In the genomic region with DNA sequence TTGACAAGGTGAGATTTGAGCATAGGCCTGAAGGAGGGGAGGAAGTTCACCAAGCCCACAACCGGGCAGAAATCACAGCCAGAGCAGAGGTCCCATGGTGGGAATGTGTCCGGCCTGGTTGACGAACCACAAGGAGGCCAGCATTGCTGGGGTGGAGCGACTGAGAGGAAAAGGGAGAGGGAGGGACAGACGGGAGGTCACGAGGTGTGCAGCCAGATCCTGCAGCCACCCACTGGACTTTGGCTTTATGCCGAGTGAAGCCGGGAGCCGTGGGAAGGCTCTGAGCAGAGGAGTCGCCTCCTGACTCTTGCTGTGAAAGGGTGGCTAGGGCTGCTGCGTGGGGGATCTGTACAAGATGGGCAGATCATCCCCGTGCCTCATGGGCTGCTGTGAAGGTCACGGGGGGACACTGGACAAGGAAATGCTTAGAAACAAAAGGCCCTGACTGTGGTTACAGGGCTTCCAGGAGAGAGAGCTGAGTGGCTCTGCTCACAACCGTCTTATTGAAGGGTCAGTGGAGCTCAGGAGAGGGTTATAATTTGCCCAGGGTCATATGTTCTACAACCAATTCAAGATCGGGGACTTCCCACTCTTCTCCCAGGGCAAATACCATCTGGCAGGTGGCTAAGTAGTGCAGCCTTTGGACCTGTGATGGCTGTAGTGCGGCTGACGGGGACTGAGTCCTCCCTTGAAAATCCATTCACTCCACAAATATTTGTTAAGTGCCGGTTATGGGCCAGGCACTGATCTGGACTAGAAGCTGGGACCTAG, we compare ENCODE assay signal across 12 cellular contexts. TPM values are rescaled to one million over a fixed set of nuclear protein-coding genes. Genes with fewer than 3 reads are reported as not detected.
DNase-seq lines count a peak whose midpoint lies in the region; ATAC-seq and TF ChIP-seq lines count a peak whose summit lies in the region.
"Had no signal": no experiment of that assay in that cellular context is flagged by ENCODE, and none has a peak within 500 bp of the region (broad histone marks: within the 10 kb centered on the region; RNA-seq: fewer than 3 reads in every experiment).

No MANE protein-coding gene starts in this region.

- peak overlapping the region; percentile 65 for H3K27ac ChIP-seq in colonic mucosa
- H3K27ac ChIP-seq: SJSA1 had no signal

- H3K36me3 ChIP-seq in colonic mucosa: no peaks in the 10 kb centered on the region
- H3K36me3 ChIP-seq: SJSA1 had no signal

- no peak overlapping the region for H3K27ac Mint-ChIP-seq in chondrocyte (ENCODE audit: unreplicated experiment)
- H3K27ac Mint-ChIP-seq: CD8-positive, alpha-beta T cell had no signal

- peak overlapping the region in 1 of 2 donors; percentile 44 for H3K9ac ChIP-seq in colonic mucosa (ENCODE audit: low read depth in 2 of 2, low read length in 2 of 2)

- no peaks in the 10 kb centered on the region for H3K9me3 ChIP-seq in colonic mucosa
- H3K9me3 ChIP-seq: SJSA1 had no signal

- peaks cover 7% of the 10 kb centered on the region for H3K4me1 Mint-ChIP-seq in chondrocyte (ENCODE audit: low read depth)

- peaks cover 1% of the 10 kb centered on the region for H3K27me3 Mint-ChIP-seq in chondrocyte (ENCODE audit: low read depth)

- H3K4me3 ChIP-seq in colonic mucosa (no peak overlapping the region), skeletal muscle cell (ENCODE audit: low read depth, low read length) (no peak overlapping the region)
- H3K4me3 ChIP-seq: SJSA1 had no signal

- no peaks in the 10 kb centered on the region for H3K4me1 ChIP-seq in colonic mucosa
- H3K4me1 ChIP-seq: SJSA1 had no signal

- H3K36me3 Mint-ChIP-seq in chondrocyte (ENCODE audit: low read depth): no peaks in the 10 kb centered on the region
- H3K36me3 Mint-ChIP-seq: CD8-positive, alpha-beta T cell had no signal

- no peaks in the 10 kb centered on the region for H3K9me3 Mint-ChIP-seq in chondrocyte (ENCODE audit: low read depth)
- H3K9me3 Mint-ChIP-seq: CD8-positive, alpha-beta T cell had no signal

- peak; percentile 66 for DNase-seq in HK-2 (ENCODE audit: unreplicated experiment)
- DNase-seq in colonic mucosa: peak; percentile 59
- DNase-seq in left kidney (ENCODE audit: low read depth, low spot score): peak; percentile 65
- peak; percentile 3 for DNase-seq in skeletal muscle cell (ENCODE audit: low read depth)
- DNase-seq in NCI-H1417 treated with DMSO at 0.1 percent for 48 hours (lab: John Stamatoyannopoulos, UW): no peak
- no peak for DNase-seq in chondrocyte (ENCODE audit: low spot score)
- DNase-seq: CD8-positive, alpha-beta T cell; NCI-H1092; stimulated activated CD8-positive, alpha-beta memory T cell treated with anti-CD3 and anti-CD28 coated beads, Interleukin-4, amount 100 ng/mL, for 48 hours had no signal

- ATAC-seq in GM18868 (IDR thresholded peaks at IDR 0.05; ENCODE audit: unreplicated experiment) (no peak), HG02938 (IDR thresholded peaks at IDR 0.05; ENCODE audit: unreplicated experiment) (no peak)
- ATAC-seq: CD8-positive, alpha-beta T cell had no signal

- no peak for TF ChIP-seq CTCF in colonic mucosa (IDR thresholded peaks at IDR 0.05)
- no peak for TF ChIP-seq CTCF in chondrocyte (IDR thresholded peaks at IDR 0.05)

- H3K27me3 ChIP-seq in colonic mucosa: no peaks in the 10 kb centered on the region
- H3K27me3 ChIP-seq: SJSA1 had no signal

- H3K4me3 Mint-ChIP-seq in chondrocyte (ENCODE audit: unreplicated experiment): no peak overlapping the region
- H3K4me3 Mint-ChIP-seq: CD8-positive, alpha-beta T cell had no signal

- intact Hi-C loops in colonic mucosa (cut with DNase I): no loop called here

RNA-seq across cellular contexts. Expression of gene CD74, which starts 15.6 kb away (rescaled TPM):
- total RNA-seq in colonic mucosa (100 to 1,000 TPM; 200 to 485 TPM), chondrocyte (not detected in 3 replicates)
- total RNA-seq: SJSA1 had no signal

RNA-seq across cellular contexts. Expression of gene RPS14, which starts 21.2 kb away (rescaled TPM):
- total RNA-seq in colonic mucosa (1,000 to 10,000 TPM; 1,643 to 1,700 TPM), chondrocyte (1,092 to 1,234 TPM (median 1,121 TPM) in 3 replicates)

Comparison
In these comparisons a context has a peak if more than half of its experiments do, and no peak if none do; other contexts are left out.
1. DNase-seq: peak in HK-2 (single experiment), colonic mucosa (single experiment), left kidney (single experiment) and skeletal muscle cell (single experiment); none in NCI-H1417 treated with DMSO at 0.1 percent for 48 hours (single experiment) and chondrocyte (single experiment).
2. RNA of gene CD74, which starts 15.6 kb away (total RNA-seq): 200 to 485 TPM in colonic mucosa; not detected in chondrocyte; every median in the first group is over 100 times any median in the second.